In the genomic region with DNA sequence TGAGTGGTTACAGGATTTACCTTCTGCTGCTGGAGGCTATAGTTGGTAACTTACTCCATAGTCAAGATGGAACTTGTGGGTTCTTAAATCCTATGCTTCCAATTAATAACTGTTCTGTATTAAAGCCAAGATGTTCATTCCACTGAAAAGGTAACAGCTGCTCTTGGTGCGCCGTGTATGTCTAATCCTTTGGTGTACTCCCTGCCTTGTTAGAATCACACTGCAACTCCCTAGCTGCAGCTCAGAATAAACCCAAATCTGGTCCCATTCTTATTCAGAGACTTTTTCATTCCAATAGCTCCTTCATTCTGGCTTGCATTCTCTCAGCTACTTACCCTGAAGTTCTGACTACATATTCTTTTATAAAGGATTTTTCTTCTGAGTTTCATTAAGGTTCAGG, we compare ENCODE assay signal across 13 cellular contexts.
DNase-seq lines count a peak whose midpoint lies in the region; ATAC-seq and TF ChIP-seq lines count a peak whose summit lies in the region.
"Had no signal": no experiment of that assay in that cellular context is flagged by ENCODE, and none has a peak within 500 bp of the region (broad histone marks: within the 10 kb centered on the region; RNA-seq: fewer than 3 reads in every experiment).

No MANE protein-coding gene starts in this region.

- H3K27ac Mint-ChIP-seq in GM23338, result peak overlapping the region; percentile 45
- H3K27ac Mint-ChIP-seq in neural crest cell (ENCODE audit: unreplicated experiment), result peak overlapping the region; percentile 47

- ATAC-seq in GM23338 (peak; percentile 36; the same call in 1 of the 3 replicates), GM19035 (IDR thresholded peaks at IDR 0.05; ENCODE audit: unreplicated experiment) (no peak)
- ATAC-seq: HepG2 had no signal

- H2AFZ ChIP-seq in GM23338, result peak overlapping the region; percentile 61

- no peaks in the 10 kb centered on the region for H3F3A ChIP-seq in GM23338 (replicated peaks; ENCODE audit: low read depth)

- TF ChIP-seq CTCF in GM23338 (conservative IDR thresholded peaks at IDR 0.05; ENCODE audit: low read depth in 2 of 2) (no peak), neural crest cell (conservative IDR thresholded peaks at IDR 0.05) (no peak)

- DNase-seq in GM23338 (ENCODE audit: low spot score), result no peak
- DNase-seq in NCI-H82 (lab: John Stamatoyannopoulos, UW), result peak; percentile 88
- no peak for DNase-seq in neural crest cell (ENCODE audit: low read depth, low spot score)
- DNase-seq in activated naive CD4-positive, alpha-beta T cell (lab: John Stamatoyannopoulos, UW), result no peak
- DNase-seq in activated effector memory CD4-positive, alpha-beta T cell treated with anti-CD3 and anti-CD28 coated beads, Interleukin-2, amount 50 U/mL, for 16 hours, result no peak
- DNase-seq: BE2C; CD4-positive, alpha-beta memory T cell; DMS79 had no signal

- H3K4me3 Mint-ChIP-seq in GM23338 (no peak overlapping the region), neural crest cell (no peak overlapping the region)
- H3K4me3 Mint-ChIP-seq: CD4-positive, alpha-beta memory T cell had no signal

- H3K9ac ChIP-seq in HUES64 (ENCODE audit: low read depth, low read length), result no peak overlapping the region
- H3K9ac ChIP-seq: KMS-11 had no signal

- H3K4me2 ChIP-seq in GM23338, result peak overlapping the region; percentile 34
- H3K4me2 ChIP-seq: KMS-11 had no signal

- no peaks in the 10 kb centered on the region for H3K9me3 ChIP-seq in HUES64 (ENCODE audit: insufficient read depth, low read depth, low read length)
- H3K9me3 ChIP-seq: BE2C had no signal

- H3K9me3 Mint-ChIP-seq in GM23338, result no peaks in the 10 kb centered on the region
- peaks cover 2% of the 10 kb centered on the region for H3K9me3 Mint-ChIP-seq in neural crest cell

- no peaks in the 10 kb centered on the region for H3K36me3 Mint-ChIP-seq in GM23338 (ENCODE audit: low read depth)
- no peaks in the 10 kb centered on the region for H3K36me3 Mint-ChIP-seq in neural crest cell (ENCODE audit: low read depth)
- H3K36me3 Mint-ChIP-seq: CD4-positive, alpha-beta memory T cell had no signal

- WGBS in HUES64, result 91% methylated on average over 2 of the region's 2 CpGs

- H3K27me3 Mint-ChIP-seq in GM23338 (ENCODE audit: insufficient read depth, low read depth, poor library complexity) (peaks cover 3% of the 10 kb centered on the region), neural crest cell (ENCODE audit: low read depth) (no peaks in the 10 kb centered on the region)
- H3K27me3 Mint-ChIP-seq: CD4-positive, alpha-beta memory T cell had no signal

- H3K79me2 ChIP-seq in GM23338 (replicated peaks; ENCODE audit: insufficient read depth), result no peaks in the 10 kb centered on the region

- no peaks in the 10 kb centered on the region for H3K36me3 ChIP-seq in GM23338 (ENCODE audit: insufficient read depth)
- H3K36me3 ChIP-seq in HUES64 (ENCODE audit: insufficient read depth, low read length), result no peaks in the 10 kb centered on the region
- H3K36me3 ChIP-seq: BE2C had no signal

- H3K27ac ChIP-seq in GM23338 (ENCODE audit: low read depth) (no peak overlapping the region; the same call in 1 of the 2 replicates), HUES64 (ENCODE audit: low read depth, low read length) (0 out of 2 replicates have a peak overlapping the region, but pooled peaks have one; percentile 10)
- H3K27ac ChIP-seq: C4-2B, KMS-11 had no signal

- H3K4me3 ChIP-seq in GM23338, result no peak overlapping the region
- no peak overlapping the region for H3K4me3 ChIP-seq in HUES64 (ENCODE audit: low read length)

- peaks cover 14% of the 10 kb centered on the region for H3K4me1 Mint-ChIP-seq in GM23338
- no peaks in the 10 kb centered on the region for H3K4me1 Mint-ChIP-seq in neural crest cell
- H3K4me1 Mint-ChIP-seq: CD4-positive, alpha-beta memory T cell had no signal

- H3K9me2 ChIP-seq in GM23338 (ENCODE audit: insufficient read depth), result no peaks in the 10 kb centered on the region

- no peaks in the 10 kb centered on the region for H4K20me1 ChIP-seq in GM23338 (replicated peaks; ENCODE audit: insufficient read depth)

- H3K4me1 ChIP-seq in GM23338 (ENCODE audit: insufficient read depth) (peaks cover 7% of the 10 kb centered on the region; the same call in 1 of the 2 replicates), HUES64 (ENCODE audit: insufficient read depth, low read length) (peaks cover 11% of the 10 kb centered on the region; the same call in 1 of the 2 replicates)
- H3K4me1 ChIP-seq: BE2C had no signal

- no peaks in the 10 kb centered on the region for H3K27me3 ChIP-seq in GM23338 (ENCODE audit: insufficient read depth)
- no peaks in the 10 kb centered on the region for H3K27me3 ChIP-seq in HUES64 (ENCODE audit: insufficient read depth, low read length)
- H3K27me3 ChIP-seq: BE2C had no signal

TF ChIP-seq in GM23338, 12 proteins besides CTCF, POLR2A, EP300 and RAD21 (continues in another document):
- TF ChIP-seq EZH2phosphoT487 (IDR thresholded peaks at IDR 0.05; ENCODE audit: unreplicated experiment), result no peak
- TF ChIP-seq ZNF331 (CRISPR knock-in tag; IDR thresholded peaks at IDR 0.05; ENCODE audit: low read depth), result no peak
- TF ChIP-seq JUNB (IDR thresholded peaks at IDR 0.05; ENCODE audit: unreplicated experiment), result no peak
- no peak for TF ChIP-seq ZNF462 (CRISPR knock-in tag; IDR thresholded peaks at IDR 0.05)
- TF ChIP-seq CREB1 (CRISPR knock-in tag; IDR thresholded peaks at IDR 0.05; ENCODE audit: low read depth), result no peak
- TF ChIP-seq ZNF114 (CRISPR knock-in tag; IDR thresholded peaks at IDR 0.05), result no peak
- TF ChIP-seq STAT1 (IDR thresholded peaks at IDR 0.05; ENCODE audit: unreplicated experiment), result no peak
- no peak for TF ChIP-seq POLR2AphosphoS5 (IDR thresholded peaks at IDR 0.05; ENCODE audit: low read depth)
- no peak for TF ChIP-seq EZH2 (IDR thresholded peaks at IDR 0.05; ENCODE audit: low read depth, unreplicated experiment)
- no peak for TF ChIP-seq NANOG (IDR thresholded peaks at IDR 0.05; ENCODE audit: borderline replicate concordance)
